ENCODE assay signal across 1 cellular context in genomic region chr4:70903282-70903603, GRCh38.
A peak's percentile ranks its signal among the peaks of the same experiment; 100 is the strongest.
TF ChIP-seq lines count a peak whose summit lies in the region.

No MANE protein-coding gene starts in this region.

TF ChIP-seq in K562, 482 proteins besides CTCF, POLR2A, EP300 and RAD21 (continued from another document and continues in another):
- TF ChIP-seq ARID4B (CRISPR knock-in tag; IDR thresholded peaks at IDR 0.05) (no peak), ZNF133 (CRISPR knock-in tag; IDR thresholded peaks at IDR 0.05) (no peak), PTRF (tag; IDR thresholded peaks at IDR 0.05) (no peak), UBTF (IDR thresholded peaks at IDR 0.05; ENCODE audit: borderline replicate concordance in 1 of 2, low read depth in 2 of 2, low read length in 2 of 2) (no peak), CTCFL (IDR thresholded peaks at IDR 0.05; ENCODE audit: borderline replicate concordance, insufficient read depth, low read depth, low read length, poor library complexity, severe bottlenecking) (no peak), ZHX1 (conservative IDR thresholded peaks at IDR 0.05; ENCODE audit: low read length) (no peak), ZNF785 (CRISPR knock-in tag; IDR thresholded peaks at IDR 0.05) (no peak), E2F4 (CRISPR knock-in tag; IDR thresholded peaks at IDR 0.05; ENCODE audit: low read depth) (no peak), MAZ (CRISPR knock-in tag; conservative IDR thresholded peaks at IDR 0.05 in 1 of 2, IDR thresholded peaks at IDR 0.05 in 1 of 2) (peak; percentile 71 to 79), ETV6 (IDR thresholded peaks at IDR 0.05; ENCODE audit: borderline replicate concordance in 1 of 2, low read depth in 2 of 2, low read length in 1 of 2) (peak in 1 of 2 experiments; percentile 86; a peak in 2 of 4 replicates), ETV6 (CRISPR knock-in tag; IDR thresholded peaks at IDR 0.05; ENCODE audit: borderline replicate concordance) (no peak), THRAP3 (IDR thresholded peaks at IDR 0.05; ENCODE audit: borderline replicate concordance) (no peak), TEAD2 (tag; IDR thresholded peaks at IDR 0.05) (no peak), ZNF780A (CRISPR knock-in tag; IDR thresholded peaks at IDR 0.05) (no peak), PURB (CRISPR knock-in tag; IDR thresholded peaks at IDR 0.05; ENCODE audit: low read depth) (no peak), SMAD3 (CRISPR knock-in tag; conservative IDR thresholded peaks at IDR 0.05) (peak; percentile 92), HDAC1 (IDR thresholded peaks at IDR 0.05) (peak; percentile 83 to 95; a peak in 3 of 4 replicates), KDM5B (IDR thresholded peaks at IDR 0.05; ENCODE audit: insufficient replicate concordance, low read depth, low read length) (no peak), HMG20B (CRISPR knock-in tag; IDR thresholded peaks at IDR 0.05) (no peak), DACH1 (IDR thresholded peaks at IDR 0.05; ENCODE audit: partially characterized antibody) (peak; percentile 94), SMARCC2 (IDR thresholded peaks at IDR 0.05; ENCODE audit: low read depth) (peak; percentile 99), E4F1 (CRISPR knock-in tag; IDR thresholded peaks at IDR 0.05; ENCODE audit: borderline replicate concordance) (no peak), ZNF766 (CRISPR knock-in tag; conservative IDR thresholded peaks at IDR 0.05) (peak; percentile 96), HCFC1 (IDR thresholded peaks at IDR 0.05; ENCODE audit: low read depth, low read length) (0 out of 2 replicates have a peak, but pooled peaks have one; percentile 12), ZNF449 (CRISPR knock-in tag; IDR thresholded peaks at IDR 0.05) (peak; percentile 87; the same call in 1 of the 2 replicates), E2F3 (CRISPR knock-in tag; IDR thresholded peaks at IDR 0.05) (0 out of 2 replicates have a peak, but pooled peaks have one; percentile 20), RFX5 (IDR thresholded peaks at IDR 0.05; ENCODE audit: low read depth, low read length) (no peak; the same call in 1 of the 2 replicates), L3MBTL2 (IDR thresholded peaks at IDR 0.05) (no peak), GMEB1 (CRISPR knock-in tag; IDR thresholded peaks at IDR 0.05) (peak; percentile 53; the same call in 1 of the 2 replicates), ZBTB8A (IDR thresholded peaks at IDR 0.05; ENCODE audit: partially characterized antibody) (no peak), MXD1 (CRISPR knock-in tag; IDR thresholded peaks at IDR 0.05; ENCODE audit: borderline replicate concordance, poor library complexity, severe bottlenecking) (no peak), PCBP1 (IDR thresholded peaks at IDR 0.05; ENCODE audit: low read depth, low read length, poor library complexity, severe bottlenecking) (no peak), ARHGAP35 (IDR thresholded peaks at IDR 0.05; ENCODE audit: partially characterized antibody) (no peak), TFAP4 (CRISPR knock-in tag; IDR thresholded peaks at IDR 0.05; ENCODE audit: borderline replicate concordance) (peak; percentile 72; the same call in 1 of the 2 replicates), EP400 (IDR thresholded peaks at IDR 0.05) (peak; percentile 90), NR2C2 (CRISPR knock-in tag; IDR thresholded peaks at IDR 0.05) (no peak), NR2C2 (tag; IDR thresholded peaks at IDR 0.05) (no peak), SRSF1 (IDR thresholded peaks at IDR 0.05; ENCODE audit: low read depth, low read length) (no peak)
